Comparison of ENCODE assay signal across 8 cellular contexts in the genomic region with DNA sequence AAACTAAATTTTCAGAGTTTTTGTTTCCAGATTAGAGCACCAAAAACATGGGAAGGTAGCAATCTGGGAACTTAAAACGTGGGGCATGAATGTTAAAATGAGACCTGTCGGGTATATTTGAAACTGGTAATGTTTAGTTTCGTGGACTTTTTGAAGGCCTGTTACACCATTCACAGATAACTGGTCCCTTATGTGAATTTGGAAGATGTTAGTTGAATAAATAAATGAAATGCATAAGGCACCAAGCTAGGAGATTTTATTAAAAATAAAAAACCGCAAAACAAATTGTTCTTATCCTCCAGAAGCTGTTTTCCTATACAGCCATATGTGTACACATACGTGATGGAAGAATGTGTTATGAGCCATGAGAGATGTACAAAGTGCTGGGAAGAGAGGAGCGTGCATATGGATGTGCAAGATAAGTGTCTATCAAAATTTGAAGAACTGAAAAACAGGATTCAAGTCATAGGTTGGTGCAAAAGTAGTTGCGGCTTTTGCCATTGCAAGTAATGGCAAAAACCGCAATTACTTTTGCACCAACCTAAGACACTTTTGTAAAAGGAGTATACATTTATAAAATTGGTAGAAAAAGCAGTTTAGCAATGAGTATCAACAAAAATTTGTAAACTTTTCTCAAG. TPM values are rescaled to one million over a fixed set of nuclear protein-coding genes. Genes with fewer than 3 reads are reported as not detected.
DNase-seq lines count a peak whose midpoint lies in the region; TF ChIP-seq lines count a peak whose summit lies in the region.

No MANE protein-coding gene starts in this region.

- H3K4me3 Mint-ChIP-seq in neural crest cell: peak overlapping the region; percentile 90

- peaks cover 46% of the 10 kb centered on the region for H3K4me1 Mint-ChIP-seq in neural crest cell

- H3K27me3 ChIP-seq in ectodermal cell (ENCODE audit: control insufficient read depth, insufficient read depth, low read length, poor library complexity, severe bottlenecking): no peaks in the 10 kb centered on the region

- H3K9me2 ChIP-seq in OCI-LY7 (ENCODE audit: insufficient read depth, low read length): no peaks in the 10 kb centered on the region

- no peaks in the 10 kb centered on the region for H3K9me3 Mint-ChIP-seq in neural crest cell

- H3K4me3 ChIP-seq in OCI-LY7 (ENCODE audit: low read depth, low read length, poor library complexity, severe bottlenecking): peak overlapping the region; percentile 86
- peak overlapping the region; percentile 84 for H3K4me3 ChIP-seq in ectodermal cell (ENCODE audit: insufficient read depth, low read depth, low read length)

- no peaks in the 10 kb centered on the region for H3K36me3 Mint-ChIP-seq in neural crest cell (ENCODE audit: low read depth)

- POLR2A ChIA-PET in OCI-LY7 (lab: Charles Lee): interaction anchor here (0.6 to 2.2 kb wide), 7 partner anchors 9 to 295 kb away, joined by 3 to 8 read pairs (median 4); no protein-coding TSS in a partner anchor

- TF ChIP-seq CTCF in OCI-LY7 (conservative IDR thresholded peaks at IDR 0.05; ENCODE audit: low read length): no peak
- TF ChIP-seq CTCF in neural crest cell (conservative IDR thresholded peaks at IDR 0.05): no peak

- 73 to 74% methylated on average over 6 to 8 of the region's 8 CpGs for WGBS in ectodermal cell, 2 experiments

- H3K27me3 Mint-ChIP-seq in neural crest cell (ENCODE audit: low read depth): no peaks in the 10 kb centered on the region

- H3K27ac Mint-ChIP-seq in neural crest cell (ENCODE audit: unreplicated experiment): no peak overlapping the region

- H3K79me2 ChIP-seq in OCI-LY7 (ENCODE audit: insufficient read depth, low read depth, low read length): peaks cover 37% of the 10 kb centered on the region

- H4K20me1 ChIP-seq in OCI-LY7 (ENCODE audit: insufficient read depth, low read length): peaks cover 16% of the 10 kb centered on the region

- CTCF ChIA-PET in OCI-LY7 (lab: Charles Lee; ENCODE audit: unreplicated experiment): interaction anchor here (0.6 to 1.0 kb wide), 2 partner anchors 252 to 1796 kb away, joined by 3 read pairs; no protein-coding TSS in a partner anchor

- peak; percentile 7 to 66 (median 21) for DNase-seq in NCI-H1417 (lab: John Stamatoyannopoulos, UW)
- DNase-seq in NCI-H1417 treated with DMSO at 0.1 percent for 48 hours (lab: John Stamatoyannopoulos, UW): no peak
- DNase-seq in OCI-LY7 (ENCODE audit: low spot score): peak; percentile 76
- no peak for DNase-seq in neural crest cell (ENCODE audit: low read depth, low spot score)
- no peak for DNase-seq in NCI-H1092 (lab: John Stamatoyannopoulos, UW)
- no peak for DNase-seq in KBM-7
- no peak for DNase-seq in A172 (ENCODE audit: low spot score)

- peak overlapping the region; percentile 95 for H2AFZ ChIP-seq in OCI-LY7 (ENCODE audit: low read length)

- peak overlapping the region; percentile 88 for H3K4me2 ChIP-seq in OCI-LY7 (ENCODE audit: low read length)

- H3K36me3 ChIP-seq in OCI-LY7 (ENCODE audit: insufficient read depth, low read length) (no peaks in the 10 kb centered on the region), ectodermal cell (ENCODE audit: control insufficient read depth, insufficient read depth, low read length) (no peaks in the 10 kb centered on the region)

- TSS peak; percentile 96 for BruUV-seq in OCI-LY7 (replicated peaks; lab: Mats Ljungman, UMichigan)

- in situ Hi-C loops in KBM-7 (cut with MboI; ENCODE audit: low pct_unique_long_range_greater_than_20kb, low sequenced_read_pairs): no loop called here

- intact Hi-C loops in OCI-LY7 (cut with micrococcal nuclease; ENCODE audit: unreplicated experiment): loop anchor here (1.0 to 10.0 kb wide), 6 partner anchors 103 to 488 kb away; partner anchors contain the start of genes GFOD1, NOL7, SIRT5 and TBC1D7

- H3K4me1 ChIP-seq in OCI-LY7 (ENCODE audit: insufficient read depth, low read length, poor library complexity, severe bottlenecking) (peaks cover 30% of the 10 kb centered on the region), ectodermal cell (ENCODE audit: control insufficient read depth, insufficient read depth, low read length) (peaks cover 8% of the 10 kb centered on the region)

- H3K9me3 ChIP-seq in OCI-LY7 (ENCODE audit: low read length): no peaks in the 10 kb centered on the region
- no peaks in the 10 kb centered on the region for H3K9me3 ChIP-seq in ectodermal cell (ENCODE audit: control insufficient read depth, low read length)

- H3K27ac ChIP-seq in OCI-LY7 (ENCODE audit: low read depth, low read length, poor library complexity, severe bottlenecking): peak overlapping the region; percentile 87
- H3K27ac ChIP-seq in ectodermal cell (ENCODE audit: insufficient read depth, low read depth, low read length, poor library complexity, severe bottlenecking): peak overlapping the region; percentile 95

RNA-seq across cellular contexts. Expression of gene MCUR1, which starts 0.7 kb away (rescaled TPM):
- total RNA-seq in OCI-LY7 (2014; rRNA removed; shearing (Covaris generic)): 11.9 and 17.3 TPM in 2 replicates
- 31.1 and 32.4 TPM in 2 replicates for total RNA-seq in OCI-LY7 (2022)
- polyA plus RNA-seq in ectodermal cell (2013, experiment 1 of 4): 31.2 TPM
- 32.4 TPM for polyA plus RNA-seq in ectodermal cell (2013, experiment 2 of 4)
- polyA plus RNA-seq in ectodermal cell (2013, experiment 3 of 4): 28.0 TPM
- 30.8 TPM for polyA plus RNA-seq in ectodermal cell (2013, experiment 4 of 4)
- 24.9 and 25.2 TPM in 2 replicates for total RNA-seq in neural crest cell
- 13.9 and 18.7 TPM in 2 replicates for total RNA-seq in A172 (2014; rRNA removed; shearing (Covaris generic))

Comparison
In these comparisons a context has a peak if more than half of its experiments do, and no peak if none do; other contexts are left out.
1. DNase-seq: peak in NCI-H1417 (3 of 3) and OCI-LY7 (single experiment); none in NCI-H1417 treated with DMSO at 0.1 percent for 48 hours (single experiment), neural crest cell (single experiment), NCI-H1092 (single experiment), KBM-7 (single experiment) and A172 (single experiment).